1 cellular context compared by ENCODE assay signal in genomic region chr17:2383628-2384167, GRCh38.
TF ChIP-seq lines count a peak whose summit lies in the region.

No MANE protein-coding gene starts in this region.

TF ChIP-seq in HepG2, 621 proteins besides CTCF, POLR2A, EP300 and RAD21:
- TF ChIP-seq SALL1 (CRISPR knock-in tag; IDR thresholded peaks at IDR 0.05) (0 out of 2 replicates have a peak, but pooled peaks have one; percentile 1), THRA (CRISPR knock-in tag; IDR thresholded peaks at IDR 0.05; ENCODE audit: borderline replicate concordance) (no peak), ZNF563 (CRISPR knock-in tag; IDR thresholded peaks at IDR 0.05) (no peak), ZNF160 (CRISPR knock-in tag; IDR thresholded peaks at IDR 0.05) (no peak)
